ENCODE assay signal across 8 cellular contexts in the genomic region with DNA sequence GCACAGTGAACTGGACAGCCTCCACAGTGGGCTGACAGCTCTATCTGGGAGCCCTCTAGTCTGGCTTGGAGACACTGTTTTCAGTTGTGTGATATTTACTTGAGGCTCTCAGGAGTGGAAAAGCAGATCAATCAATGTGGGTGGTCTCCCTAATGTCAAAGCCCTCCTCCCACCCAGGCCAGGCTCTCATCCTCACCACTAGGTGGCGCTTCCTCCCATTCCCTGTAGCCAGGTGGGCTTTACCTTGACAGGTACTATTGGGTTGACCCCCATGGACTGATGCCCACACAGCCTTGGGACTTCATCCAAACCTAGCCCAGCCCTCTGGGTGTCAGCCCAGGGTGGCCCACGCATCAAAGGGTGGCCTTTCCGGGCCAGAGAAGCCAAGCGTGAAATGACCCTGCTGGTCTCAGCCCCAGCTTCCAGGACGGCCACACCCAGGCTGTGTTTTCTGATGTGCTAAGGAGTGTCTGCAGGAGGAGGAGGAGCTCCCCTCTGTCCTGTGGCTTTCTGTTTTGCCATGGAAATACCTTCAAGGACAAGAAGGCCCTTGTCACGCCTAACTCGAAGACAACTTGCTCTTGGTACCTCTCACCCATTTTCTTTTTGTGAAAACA.
DNase-seq lines count a peak whose midpoint lies in the region; ATAC-seq and TF ChIP-seq lines count a peak whose summit lies in the region.

No MANE protein-coding gene starts in this region.

- TF ChIP-seq CTCF in WERI-Rb-1 (IDR thresholded peaks at IDR 0.05; ENCODE audit: low read depth, low read length) (peak; percentile 92), fibroblast of mammary gland (conservative IDR thresholded peaks at IDR 0.05; ENCODE audit: control insufficient read depth, insufficient read depth, low read depth, low read length) (peak; percentile 58)

- H3K4me3 ChIP-seq in WERI-Rb-1 (ENCODE audit: low read depth, low read length) (no peak overlapping the region), fibroblast of mammary gland (ENCODE audit: control insufficient read depth, low read depth, low read length) (no peak overlapping the region)

- peaks cover 95% of the 10 kb centered on the region for H3K27me3 ChIP-seq in WERI-Rb-1 (ENCODE audit: insufficient read depth, low read depth, severe bottlenecking)

- H3K27ac ChIP-seq in WERI-Rb-1: no peak overlapping the region

- no peak for ATAC-seq in GM18511 (IDR thresholded peaks at IDR 0.05; ENCODE audit: unreplicated experiment)

- peaks cover 2% of the 10 kb centered on the region for H3K9me3 ChIP-seq in WERI-Rb-1 (ENCODE audit: severe bottlenecking)

- DNase-seq in NK-92 treated with Interleukin-12 subunit alpha and Interleukin-12 subunit beta, amount 100 ng/mL, for 24 hours (lab: John Stamatoyannopoulos, UW): peak; percentile 10
- DNase-seq in NK-92 (lab: John Stamatoyannopoulos, UW; ENCODE audit: unreplicated experiment): no peak
- DNase-seq in WERI-Rb-1: peak; percentile 18
- DNase-seq in fibroblast of mammary gland (ENCODE audit: low read depth): no peak
- DNase-seq in stimulated activated CD8-positive, alpha-beta memory T cell treated with anti-CD3 and anti-CD28 coated beads, Interleukin-4, amount 100 ng/mL, for 48 hours: peak; percentile 65
- no peak for DNase-seq in NCI-H1930 (lab: John Stamatoyannopoulos, UW)
- DNase-seq in AML-193 (lab: John Stamatoyannopoulos, UW): no peak

- no peaks in the 10 kb centered on the region for H3K36me3 ChIP-seq in WERI-Rb-1

Comparison
In these comparisons a context has a peak if more than half of its experiments do, and no peak if none do; other contexts are left out.
1. DNase-seq: peak in NK-92 treated with Interleukin-12 subunit alpha and Interleukin-12 subunit beta, amount 100 ng/mL, for 24 hours (single experiment), WERI-Rb-1 (single experiment) and stimulated activated CD8-positive, alpha-beta memory T cell treated with anti-CD3 and anti-CD28 coated beads, Interleukin-4, amount 100 ng/mL, for 48 hours (single experiment); none in NK-92 (single experiment), fibroblast of mammary gland (single experiment), NCI-H1930 (0 of 2) and AML-193 (0 of 2).